In the genomic region with DNA sequence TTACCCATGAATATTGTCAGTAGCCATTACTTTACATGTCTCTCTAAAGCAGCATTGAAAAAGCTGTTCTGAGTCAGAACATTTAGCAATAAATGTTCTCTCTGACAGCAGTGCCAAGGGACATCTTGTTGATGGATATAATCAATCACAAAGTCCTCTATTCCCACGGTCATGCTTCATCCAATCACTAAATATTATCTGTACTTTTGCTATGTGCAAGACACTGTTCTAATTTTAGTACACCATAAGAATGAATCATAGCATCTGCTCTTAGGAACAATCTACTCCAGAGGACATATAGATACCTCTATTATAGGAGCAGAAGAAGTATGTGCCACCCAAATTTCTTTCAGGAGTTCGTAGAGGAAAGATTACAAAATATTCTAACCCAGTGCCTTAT, we compare ENCODE assay signal across 2 cellular contexts.
TF ChIP-seq lines count a peak whose summit lies in the region.

No MANE protein-coding gene starts in this region.

TF ChIP-seq in IMR-90, 13 proteins besides CTCF, POLR2A, EP300 and RAD21:
- TF ChIP-seq MAZ (IDR thresholded peaks at IDR 0.05; ENCODE audit: borderline replicate concordance, low read depth, low read length) (no peak), CHD1 (IDR thresholded peaks at IDR 0.05; ENCODE audit: low read depth, low read length) (no peak), MAFK (IDR thresholded peaks at IDR 0.05; ENCODE audit: low read depth, low read length) (no peak), SMC3 (IDR thresholded peaks at IDR 0.05; ENCODE audit: low read depth, low read length) (no peak), NFE2L2 (IDR thresholded peaks at IDR 0.05; ENCODE audit: low read depth, low read length) (no peak), RFX5 (IDR thresholded peaks at IDR 0.05; ENCODE audit: low read depth, low read length) (no peak), RCOR1 (IDR thresholded peaks at IDR 0.05; ENCODE audit: insufficient replicate concordance, low read length) (no peak), BHLHE40 (IDR thresholded peaks at IDR 0.05; ENCODE audit: low read depth, low read length) (no peak), FOS (IDR thresholded peaks at IDR 0.05; ENCODE audit: low read depth, low read length) (no peak), CEBPB (IDR thresholded peaks at IDR 0.05; ENCODE audit: low read depth, low read length) (no peak), MXI1 (IDR thresholded peaks at IDR 0.05; ENCODE audit: borderline replicate concordance, low read depth, low read length) (no peak)
- TF ChIP-seq, protein P1, sequence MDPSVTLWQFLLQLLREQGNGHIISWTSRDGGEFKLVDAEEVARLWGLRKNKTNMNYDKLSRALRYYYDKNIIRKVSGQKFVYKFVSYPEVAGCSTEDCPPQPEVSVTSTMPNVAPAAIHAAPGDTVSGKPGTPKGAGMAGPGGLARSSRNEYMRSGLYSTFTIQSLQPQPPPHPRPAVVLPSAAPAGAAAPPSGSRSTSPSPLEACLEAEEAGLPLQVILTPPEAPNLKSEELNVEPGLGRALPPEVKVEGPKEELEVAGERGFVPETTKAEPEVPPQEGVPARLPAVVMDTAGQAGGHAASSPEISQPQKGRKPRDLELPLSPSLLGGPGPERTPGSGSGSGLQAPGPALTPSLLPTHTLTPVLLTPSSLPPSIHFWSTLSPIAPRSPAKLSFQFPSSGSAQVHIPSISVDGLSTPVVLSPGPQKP (IDR thresholded peaks at IDR 0.05; ENCODE audit: borderline replicate concordance, low read depth, low read length) = no peak
- TF ChIP-seq, protein P2, sequence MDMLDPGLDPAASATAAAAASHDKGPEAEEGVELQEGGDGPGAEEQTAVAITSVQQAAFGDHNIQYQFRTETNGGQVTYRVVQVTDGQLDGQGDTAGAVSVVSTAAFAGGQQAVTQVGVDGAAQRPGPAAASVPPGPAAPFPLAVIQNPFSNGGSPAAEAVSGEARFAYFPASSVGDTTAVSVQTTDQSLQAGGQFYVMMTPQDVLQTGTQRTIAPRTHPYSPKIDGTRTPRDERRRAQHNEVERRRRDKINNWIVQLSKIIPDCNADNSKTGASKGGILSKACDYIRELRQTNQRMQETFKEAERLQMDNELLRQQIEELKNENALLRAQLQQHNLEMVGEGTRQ (IDR thresholded peaks at IDR 0.05; ENCODE audit: low read depth, low read length) = no peak

TF ChIP-seq in K562, 482 proteins besides CTCF, POLR2A, EP300 and RAD21:
- TF ChIP-seq ETV1 (tag; conservative IDR thresholded peaks at IDR 0.05; ENCODE audit: low read depth) (no peak), KDM4B (IDR thresholded peaks at IDR 0.05; ENCODE audit: borderline replicate concordance in 2 of 2, low read depth in 1 of 2) (no peak), PRMT5 (CRISPR knock-in tag; IDR thresholded peaks at IDR 0.05) (no peak)
TF ChIP-seq in K562: peak in this region for 0.
